9 cellular contexts compared by ENCODE assay signal in genomic region chr3:123365450-123366143, GRCh38.
DNase-seq lines count a peak whose midpoint lies in the region; ATAC-seq and TF ChIP-seq lines count a peak whose summit lies in the region.
"Had no signal": no experiment of that assay in that cellular context is flagged by ENCODE, and none has a peak within 500 bp of the region (broad histone marks: within the 10 kb centered on the region; RNA-seq: fewer than 3 reads in every experiment).

No MANE protein-coding gene starts in this region.

- no peaks in the 10 kb centered on the region for H3K36me3 Mint-ChIP-seq in activated CD8-positive, alpha-beta memory T cell treated with anti-CD3 and anti-CD28 coated beads, Interleukin-2, amount 10 ng/mL, durations not matched to agents 7 days and 5 days
- H3K36me3 Mint-ChIP-seq in activated T-helper 17 cell treated with anti-CD3 and anti-CD28 coated beads, Interleukin-2, amount 50 U/mL, for 72 hours (ENCODE audit: low read depth) = no peaks in the 10 kb centered on the region

- H3K4me3 Mint-ChIP-seq in activated CD8-positive, alpha-beta memory T cell treated with anti-CD3 and anti-CD28 coated beads, Interleukin-2, amount 10 ng/mL, durations not matched to agents 7 days and 5 days = no peak overlapping the region
- H3K4me3 Mint-ChIP-seq in activated T-helper 17 cell treated with anti-CD3 and anti-CD28 coated beads, Interleukin-2, amount 50 U/mL, for 72 hours = no peak overlapping the region

- ATAC-seq in activated CD8-positive, alpha-beta memory T cell treated with anti-CD3 and anti-CD28 coated beads, Interleukin-2, amount 10 ng/mL, durations not matched to agents 7 days and 5 days = no peak
- no peak for ATAC-seq in activated T-helper 17 cell treated with anti-CD3 and anti-CD28 coated beads, Interleukin-2, amount 50 U/mL, for 72 hours (replicated peaks)

- H3K9me3 Mint-ChIP-seq in activated CD8-positive, alpha-beta memory T cell treated with anti-CD3 and anti-CD28 coated beads, Interleukin-2, amount 10 ng/mL, durations not matched to agents 7 days and 5 days (ENCODE audit: low read depth) = peaks cover 2% of the 10 kb centered on the region
- H3K9me3 Mint-ChIP-seq in activated T-helper 17 cell treated with anti-CD3 and anti-CD28 coated beads, Interleukin-2, amount 50 U/mL, for 72 hours = no peaks in the 10 kb centered on the region

- peak; percentile 47 for TF ChIP-seq CTCF in GM12864 (IDR thresholded peaks at IDR 0.05; ENCODE audit: low read depth, low read length, missing control alignments)
- peak; percentile 74 for TF ChIP-seq CTCF in epithelial cell of proximal tubule (conservative IDR thresholded peaks at IDR 0.05; ENCODE audit: low read depth, low read length)

- no peak for DNase-seq in GM12864 (ENCODE audit: low read depth)
- peak; percentile 30 for DNase-seq in NCI-H524 treated with DMSO at 0.1 percent for 48 hours (lab: John Stamatoyannopoulos, UW)
- DNase-seq in epithelial cell of proximal tubule (ENCODE audit: low read depth) = no peak
- DNase-seq in pons (ENCODE audit: low spot score) = peak; percentile 37
- DNase-seq in activated CD8-positive, alpha-beta memory T cell treated with anti-CD3 and anti-CD28 coated beads, Interleukin-2, amount 10 ng/mL, durations not matched to agents 7 days and 5 days = no peak
- DNase-seq in stimulated activated CD4-positive, alpha-beta T cell treated with anti-CD3 and anti-CD28 coated beads, Interleukin-1b, Interleukin-23, amount 100 ng/mL, for 48 hours = no peak
- no peak for DNase-seq in activated T-cell treated with anti-CD3 and anti-CD28 coated beads, Interleukin-2, amount 50 U/mL, for 48 hours
- DNase-seq: stimulated activated CD4-positive, alpha-beta T cell treated with anti-CD3 and anti-CD28 coated beads, Interleukin-2, amount 100 ng/mL, for 24 hours had no signal

- no peaks in the 10 kb centered on the region for H3K4me1 Mint-ChIP-seq in activated CD8-positive, alpha-beta memory T cell treated with anti-CD3 and anti-CD28 coated beads, Interleukin-2, amount 10 ng/mL, durations not matched to agents 7 days and 5 days
- no peaks in the 10 kb centered on the region for H3K4me1 Mint-ChIP-seq in activated T-helper 17 cell treated with anti-CD3 and anti-CD28 coated beads, Interleukin-2, amount 50 U/mL, for 72 hours

- H3K27me3 Mint-ChIP-seq in activated CD8-positive, alpha-beta memory T cell treated with anti-CD3 and anti-CD28 coated beads, Interleukin-2, amount 10 ng/mL, durations not matched to agents 7 days and 5 days = peaks cover 19% of the 10 kb centered on the region
- H3K27me3 Mint-ChIP-seq in activated T-helper 17 cell treated with anti-CD3 and anti-CD28 coated beads, Interleukin-2, amount 50 U/mL, for 72 hours = peaks cover 21% of the 10 kb centered on the region

- no peak overlapping the region for H3K4me3 ChIP-seq in GM12864 (ENCODE audit: low read depth, low read length)
- H3K4me3 ChIP-seq in epithelial cell of proximal tubule (ENCODE audit: low read depth, low read length) = no peak overlapping the region

- no peak overlapping the region for H3K27ac Mint-ChIP-seq in activated CD8-positive, alpha-beta memory T cell treated with anti-CD3 and anti-CD28 coated beads, Interleukin-2, amount 10 ng/mL, durations not matched to agents 7 days and 5 days
- H3K27ac Mint-ChIP-seq in activated T-helper 17 cell treated with anti-CD3 and anti-CD28 coated beads, Interleukin-2, amount 50 U/mL, for 72 hours = no peak overlapping the region

- CTCF ChIA-PET in activated CD8-positive, alpha-beta memory T cell treated with anti-CD3 and anti-CD28 coated beads, Interleukin-2, amount 10 ng/mL, durations not matched to agents 7 days and 5 days (lab: Charles Lee) = interaction anchor here (0.8 kb wide), 1 partner anchor 14 kb away, joined by 3 read pairs; no protein-coding TSS in a partner anchor

Comparison
In these comparisons a context has a peak if more than half of its experiments do, and no peak if none do; other contexts are left out.
1. DNase-seq: peak in NCI-H524 treated with DMSO at 0.1 percent for 48 hours (single experiment) and pons (single experiment); none in GM12864 (single experiment), epithelial cell of proximal tubule (single experiment), activated CD8-positive, alpha-beta memory T cell treated with anti-CD3 and anti-CD28 coated beads, Interleukin-2, amount 10 ng/mL, durations not matched to agents 7 days and 5 days (single experiment), stimulated activated CD4-positive, alpha-beta T cell treated with anti-CD3 and anti-CD28 coated beads, Interleukin-1b, Interleukin-23, amount 100 ng/mL, for 48 hours (single experiment) and activated T-cell treated with anti-CD3 and anti-CD28 coated beads, Interleukin-2, amount 50 U/mL, for 48 hours (0 of 2).